In genomic region chr6:119078449-119079287, GRCh38 we compare ENCODE assay signal across 1 cellular context.
TF ChIP-seq lines count a peak whose summit lies in the region.

Gene FAM184A (minus strand): TSS chr6:119078664. CDS start chr6:119078299, 365 bp downstream.

TF ChIP-seq in HepG2, 621 proteins besides CTCF, POLR2A, EP300 and RAD21 (continued from another document and continues in another):
- TF ChIP-seq ZNF280D (CRISPR knock-in tag; IDR thresholded peaks at IDR 0.05) (no peak), ZBTB46 (CRISPR knock-in tag; IDR thresholded peaks at IDR 0.05; ENCODE audit: borderline replicate concordance) (no peak), ZNF687 (CRISPR knock-in tag; IDR thresholded peaks at IDR 0.05) (peak; percentile 82), ATF7-NPFF (CRISPR knock-in tag; IDR thresholded peaks at IDR 0.05; ENCODE audit: low read depth) (peak; percentile 83), ZBTB14 (CRISPR knock-in tag; IDR thresholded peaks at IDR 0.05) (peak; percentile 66), ZEB1 (IDR thresholded peaks at IDR 0.05; ENCODE audit: insufficient replicate concordance, low read depth) (no peak), ZNF766 (CRISPR knock-in tag; IDR thresholded peaks at IDR 0.05; ENCODE audit: borderline replicate concordance) (peak; percentile 4; the same call in 1 of the 2 replicates), GATAD2A (CRISPR knock-in tag; IDR thresholded peaks at IDR 0.05) (peak; percentile 48; the same call in 1 of the 2 replicates), GMEB2 (CRISPR knock-in tag; IDR thresholded peaks at IDR 0.05; ENCODE audit: low read depth) (0 out of 2 replicates have a peak, but pooled peaks have one; percentile 19), XRCC5 (optimal IDR thresholded peaks at IDR 0.05; ENCODE audit: low read length) (peak; percentile 84), TBL1XR1 (IDR thresholded peaks at IDR 0.05; ENCODE audit: borderline replicate concordance, low read length, partially characterized antibody) (no peak), ZNF138 (CRISPR knock-in tag; IDR thresholded peaks at IDR 0.05; ENCODE audit: low read depth) (peak; percentile 19; the same call in 1 of the 2 replicates), JUND (CRISPR knock-in tag; IDR thresholded peaks at IDR 0.05) (peak; percentile 13; the same call in 1 of the 2 replicates), E2F5 (CRISPR knock-in tag; conservative IDR thresholded peaks at IDR 0.05) (peak; percentile 7; the same call in 1 of the 2 replicates), NFKBIZ (CRISPR knock-in tag; IDR thresholded peaks at IDR 0.05) (peak; percentile 72; the same call in 1 of the 2 replicates), YEATS4 (CRISPR knock-in tag; IDR thresholded peaks at IDR 0.05; ENCODE audit: borderline replicate concordance) (peak; percentile 48; the same call in 1 of the 2 replicates), ZNF781 (CRISPR knock-in tag; IDR thresholded peaks at IDR 0.05; ENCODE audit: borderline replicate concordance, not compliant biosample characterization) (peak; percentile 52), ZBTB38 (CRISPR knock-in tag; IDR thresholded peaks at IDR 0.05) (peak; percentile 16; the same call in 1 of the 2 replicates), PRMT3 (CRISPR knock-in tag; IDR thresholded peaks at IDR 0.05; ENCODE audit: borderline replicate concordance, low read depth) (peak; percentile 61; the same call in 1 of the 2 replicates), XBP1 (CRISPR knock-in tag; IDR thresholded peaks at IDR 0.05) (no peak; the same call in 1 of the 2 replicates), HOXD1 (CRISPR knock-in tag; IDR thresholded peaks at IDR 0.05) (no peak), CENPT (CRISPR knock-in tag; IDR thresholded peaks at IDR 0.05; ENCODE audit: low read depth) (no peak), RNF219 (CRISPR knock-in tag; IDR thresholded peaks at IDR 0.05) (no peak; the same call in 1 of the 2 replicates), POLR2AphosphoS2 (IDR thresholded peaks at IDR 0.05; ENCODE audit: low read depth, low read length) (no peak), FOXM1 (CRISPR knock-in tag; IDR thresholded peaks at IDR 0.05) (0 out of 2 replicates have a peak, but pooled peaks have one; percentile 41), DNMT3B (CRISPR knock-in tag; conservative IDR thresholded peaks at IDR 0.05) (peak; percentile 78; the same call in 1 of the 2 replicates), ZNF263 (CRISPR knock-in tag; IDR thresholded peaks at IDR 0.05) (peak; percentile 59), MXD1 (CRISPR knock-in tag; IDR thresholded peaks at IDR 0.05) (peak; percentile 20), MLX (CRISPR knock-in tag; IDR thresholded peaks at IDR 0.05) (0 out of 2 replicates have a peak, but pooled peaks have one; percentile 22), NFE2 (CRISPR knock-in tag; IDR thresholded peaks at IDR 0.05) (no peak), HNRNPK (IDR thresholded peaks at IDR 0.05; ENCODE audit: low read depth, low read length, poor library complexity, severe bottlenecking) (no peak), SALL1 (CRISPR knock-in tag; IDR thresholded peaks at IDR 0.05) (peak; percentile 79), TAF1 (CRISPR knock-in tag; IDR thresholded peaks at IDR 0.05) (peak; percentile 28), SPEN (CRISPR knock-in tag; IDR thresholded peaks at IDR 0.05; ENCODE audit: low read depth) (peak; percentile 65), TFAP4 (IDR thresholded peaks at IDR 0.05; ENCODE audit: borderline replicate concordance, low read depth) (0 out of 2 replicates have a peak, but pooled peaks have one; percentile 43), ZNF10 (CRISPR knock-in tag; IDR thresholded peaks at IDR 0.05; ENCODE audit: borderline replicate concordance, low read depth) (no peak), ATF2 (CRISPR knock-in tag; IDR thresholded peaks at IDR 0.05) (no peak), TOPORS (CRISPR knock-in tag; IDR thresholded peaks at IDR 0.05) (no peak; the same call in none of the 2 replicates), ZNF563 (CRISPR knock-in tag; IDR thresholded peaks at IDR 0.05) (peak; percentile 67; the same call in 1 of the 2 replicates), SALL2 (CRISPR knock-in tag; IDR thresholded peaks at IDR 0.05) (peak; percentile 73; the same call in 1 of the 2 replicates)
